Comparison of ENCODE assay signal across 25 cellular contexts in the genomic region with DNA sequence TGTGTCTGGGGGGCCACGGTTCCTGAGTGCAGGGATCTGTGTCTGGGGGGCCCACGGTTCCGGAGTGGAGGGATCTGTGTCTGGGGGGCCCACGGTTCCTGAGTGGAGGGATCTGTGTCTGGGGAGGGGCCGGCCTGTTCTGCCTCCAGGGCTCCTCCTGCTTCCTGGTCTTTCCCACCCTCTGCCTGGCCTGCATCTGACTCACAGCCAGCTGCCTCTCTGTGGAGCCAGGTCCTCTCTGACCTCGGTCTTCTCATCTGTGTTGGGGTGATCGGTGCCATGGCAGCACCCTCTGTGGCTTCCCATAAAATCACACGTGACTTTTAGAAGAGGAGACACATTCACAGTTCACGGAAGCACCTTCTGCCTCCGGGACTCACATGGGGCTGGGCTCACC. TPM values are rescaled to one million over a fixed set of nuclear protein-coding genes. Genes with fewer than 3 reads are reported as not detected.
DNase-seq lines count a peak whose midpoint lies in the region; ATAC-seq, FAIRE-seq and TF ChIP-seq lines count a peak whose summit lies in the region.
"Had no signal": no experiment of that assay in that cellular context is flagged by ENCODE, and none has a peak within 500 bp of the region (broad histone marks: within the 10 kb centered on the region; RNA-seq: fewer than 3 reads in every experiment).

No MANE protein-coding gene starts in this region.

- no peaks in the 10 kb centered on the region for H3K9me3 ChIP-seq in HepG2 (ENCODE audit: low read length)
- H3K9me3 ChIP-seq: A549 had no signal

- WGBS in HepG2 (ENCODE audit: low lambda C conversion rate) = 79% methylated on average over 10 of the region's 10 CpGs

- H2AFZ ChIP-seq in HepG2 (ENCODE audit: low read length) = no peak overlapping the region

- H3K36me3 Mint-ChIP-seq in activated naive CD4-positive, alpha-beta T cell treated with anti-CD3 and anti-CD28 coated beads, Interleukin-2, amount 50 U/mL, for 72 hours = no peaks in the 10 kb centered on the region
- no peaks in the 10 kb centered on the region for H3K36me3 Mint-ChIP-seq in type B pancreatic cell
- H3K36me3 Mint-ChIP-seq: activated CD4-positive, alpha-beta memory T cell treated with anti-CD3 and anti-CD28 coated beads for 36 hours had no signal

- intact Hi-C loops in HepG2 (cut with micrococcal nuclease; ENCODE audit: unreplicated experiment) (no loop called here), dorsolateral prefrontal cortex (cut with DNase I) (no loop called here)

- H3K4me1 Mint-ChIP-seq in type B pancreatic cell (ENCODE audit: unreplicated experiment) = no peaks in the 10 kb centered on the region

- BruUV-seq in HepG2 (replicated peaks; lab: Mats Ljungman, UMichigan) = no TSS peak

- H3K4me3 Mint-ChIP-seq in type B pancreatic cell = no peak overlapping the region
- H3K4me3 Mint-ChIP-seq: activated CD4-positive, alpha-beta memory T cell treated with anti-CD3 and anti-CD28 coated beads for 36 hours had no signal

- no peaks in the 10 kb centered on the region for H3K79me2 ChIP-seq in HepG2 (ENCODE audit: insufficient read depth, low read length)

- H3K27ac ChIP-seq in HepG2 (ENCODE audit: extremely low read length, insufficient read depth, low read length) (peak overlapping the region; percentile 92), dorsolateral prefrontal cortex (no peak overlapping the region)
- H3K27ac ChIP-seq: A549, SK-N-MC had no signal

- H3K27ac Mint-ChIP-seq in activated naive CD4-positive, alpha-beta T cell treated with anti-CD3 and anti-CD28 coated beads, Interleukin-2, amount 50 U/mL, for 72 hours = peak overlapping the region; percentile 27 to 92
- peak overlapping the region; percentile 64 for H3K27ac Mint-ChIP-seq in type B pancreatic cell
- H3K27ac Mint-ChIP-seq: activated CD4-positive, alpha-beta memory T cell treated with anti-CD3 and anti-CD28 coated beads for 36 hours had no signal

- peak overlapping the region; percentile 88 for H3K4me2 ChIP-seq in HepG2 (ENCODE audit: low read depth, low read length)
- H3K4me2 ChIP-seq: A549 had no signal

- peaks cover 62% of the 10 kb centered on the region for H3K4me1 ChIP-seq in HepG2 (ENCODE audit: insufficient read depth, low read length)

- no peaks in the 10 kb centered on the region for H3K9me3 Mint-ChIP-seq in activated naive CD4-positive, alpha-beta T cell treated with anti-CD3 and anti-CD28 coated beads, Interleukin-2, amount 50 U/mL, for 72 hours
- H3K9me3 Mint-ChIP-seq in type B pancreatic cell = no peaks in the 10 kb centered on the region
- H3K9me3 Mint-ChIP-seq: activated CD4-positive, alpha-beta memory T cell treated with anti-CD3 and anti-CD28 coated beads for 36 hours had no signal

- no peak for TF ChIP-seq POLR2A in HepG2 (IDR thresholded peaks at IDR 0.05; ENCODE audit: insufficient read depth in 1 of 2, low read depth in 2 of 2, low read length in 2 of 2)

- in situ Hi-C loops in HepG2 (cut with HindIII; ENCODE audit: extremely low pct_ligation_motif_present, low pct_unique_long_range_greater_than_20kb) = loop anchor here (10.0 kb wide), 1 partner anchor 49 kb away; a partner anchor contains a TSS

- no peak for TF ChIP-seq CTCF in HepG2 (CRISPR knock-in tag; IDR thresholded peaks at IDR 0.05)
- TF ChIP-seq CTCF in type B pancreatic cell (conservative IDR thresholded peaks at IDR 0.05) = no peak
- no peak for TF ChIP-seq CTCF in dorsolateral prefrontal cortex (IDR thresholded peaks at IDR 0.05 in 54 of 56, conservative IDR thresholded peaks at IDR 0.05 in 2 of 56; ENCODE audit: low read depth in 1 of 56, partially characterized antibody in 56 of 56)

- no peak for DNase-seq in activated naive CD4-positive, alpha-beta T cell treated with anti-CD3 and anti-CD28 coated beads, Interleukin-2, amount 50 U/mL, for 72 hours (ENCODE audit: low spot score in 2 of 2)
- DNase-seq in activated naive CD4-positive, alpha-beta T cell (lab: John Stamatoyannopoulos, UW) = no peak
- DNase-seq in amniotic epithelial cell (ENCODE audit: low read depth) (peak; percentile 56), HepG2 (ENCODE audit: low spot score) (no peak), type B pancreatic cell (ENCODE audit: extremely low spot score, unreplicated experiment) (no peak), dorsolateral prefrontal cortex (no peak), T-helper 1 cell (no peak)
- DNase-seq in activated effector memory CD4-positive, alpha-beta T cell treated with anti-CD3 and anti-CD28 coated beads, Interleukin-2, amount 50 U/mL, for 16 hours = no peak
- DNase-seq: activated CD4-positive, alpha-beta memory T cell treated with anti-CD3 and anti-CD28 coated beads for 36 hours; amygdala; head of caudate nucleus; islet precursor cell; KG1; NCI-H1092 treated with DMSO at 0.1 percent for 48 hours; NCI-H748 treated with DMSO at 0.1 percent for 48 hours; nucleus accumbens; PC-3; stimulated activated CD4-positive, alpha-beta T cell treated with anti-CD3 and anti-CD28 coated beads, Interleukin-4, amount 100 ng/mL, for 24 hours; stimulated activated CD8-positive, alpha-beta memory T cell treated with anti-CD3 and anti-CD28 coated beads, Interleukin-4, amount 100 ng/mL, for 48 hours; trophoblast cell had no signal

- POLR2A ChIA-PET in HepG2 (lab: Yijun Ruan, JAX) = interaction anchor here (1.5 to 8.4 kb wide), 3 partner anchors 12 to 67 kb away, joined by 3 to 370 read pairs (median 14); a partner anchor contains a TSS

- no peaks in the 10 kb centered on the region for H4K20me1 ChIP-seq in HepG2 (ENCODE audit: insufficient read depth, low read length)

- ATAC-seq in activated naive CD4-positive, alpha-beta T cell treated with anti-CD3 and anti-CD28 coated beads, Interleukin-2, amount 50 U/mL, for 72 hours = peak in 1 of 2 donors; percentile 71
- ATAC-seq in HepG2 = no peak
- ATAC-seq: A549, PC-3 had no signal

- CTCF ChIA-PET in HepG2 (lab: Yijun Ruan, JAX; ENCODE audit: low intra/inter-chr PET ratio, low total read pairs) = no interaction called here

- no peaks in the 10 kb centered on the region for H3K27me3 Mint-ChIP-seq in type B pancreatic cell
- H3K27me3 Mint-ChIP-seq: activated CD4-positive, alpha-beta memory T cell treated with anti-CD3 and anti-CD28 coated beads for 36 hours had no signal

- TF ChIP-seq EP300 in HepG2 (IDR thresholded peaks at IDR 0.05; ENCODE audit: low read depth in 2 of 2, low read length in 2 of 2) (no peak), HepG2 (CRISPR knock-in tag; IDR thresholded peaks at IDR 0.05; ENCODE audit: borderline replicate concordance) (no peak)

- H3K36me3 ChIP-seq in HepG2 (replicated peaks in 1 of 2; ENCODE audit: control insufficient read depth in 1 of 2, insufficient read depth in 2 of 2, low read length in 2 of 2) = 0 out of 5 replicates have a peak, but pooled peaks cover 5% of the 10 kb centered on the region in 2 experiments

- no peak for TF ChIP-seq RAD21 in HepG2 (CRISPR knock-in tag; IDR thresholded peaks at IDR 0.05)

- H3K9ac ChIP-seq in HepG2 (ENCODE audit: insufficient read depth, low read depth, low read length) = peak overlapping the region; percentile 73

- H3K27me3 ChIP-seq in HepG2 (ENCODE audit: control insufficient read depth in 1 of 2, insufficient read depth in 2 of 2, low read length in 2 of 2) (no peaks in the 10 kb centered on the region), dorsolateral prefrontal cortex (no peaks in the 10 kb centered on the region)

- H3K4me3 ChIP-seq in HepG2 (replicated peaks in 1 of 3; ENCODE audit: insufficient read depth in 1 of 3, low read depth in 2 of 3, low read length in 3 of 3) = peak overlapping the region in 1 of 3 experiments; percentile 56; a peak in 2 of 6 replicates
- H3K4me3 ChIP-seq in dorsolateral prefrontal cortex = no peak overlapping the region
- H3K4me3 ChIP-seq: A549, SK-N-MC had no signal

- peak; percentile 30 for FAIRE-seq in HepG2 (lab: Jason Lieb, UNC)
- FAIRE-seq: A549, G401.6, GM12891, TTC549 had no signal

TF ChIP-seq in HepG2, 621 proteins besides CTCF, POLR2A, EP300 and RAD21 (continues in another document):
- TF ChIP-seq ZBTB20 (CRISPR knock-in tag; IDR thresholded peaks at IDR 0.05; ENCODE audit: borderline replicate concordance, low read depth) (0 out of 2 replicates have a peak, but pooled peaks have one; percentile 10), ZMYM3 (CRISPR knock-in tag; IDR thresholded peaks at IDR 0.05) (peak; percentile 67; the same call in 1 of the 2 replicates)
- TF ChIP-seq, protein P1, sequence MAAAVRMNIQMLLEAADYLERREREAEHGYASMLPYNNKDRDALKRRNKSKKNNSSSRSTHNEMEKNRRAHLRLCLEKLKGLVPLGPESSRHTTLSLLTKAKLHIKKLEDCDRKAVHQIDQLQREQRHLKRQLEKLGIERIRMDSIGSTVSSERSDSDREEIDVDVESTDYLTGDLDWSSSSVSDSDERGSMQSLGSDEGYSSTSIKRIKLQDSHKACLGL (CRISPR knock-in tag; IDR thresholded peaks at IDR 0.05) = no peak

RNA-seq across cellular contexts. Expression of a gene that starts 50.3 kb away (rescaled TPM):
- 10 to 100 TPM; 15.5 to 25.1 TPM for total RNA-seq in activated naive CD4-positive, alpha-beta T cell treated with anti-CD3 and anti-CD28 coated beads, Interleukin-2, amount 50 U/mL, for 72 hours
- 3.4 and 3.8 TPM in 2 replicates for total RNA-seq in HepG2 (2016; rRNA removed; fragmentation: Illumina TruSeq; extraction: Trizol)
- total RNA-seq in HepG2 (2016; cell fraction: cytosol; rRNA removed; fragmentation: Illumina TruSeq; extraction: Trizol; ENCODE audit: low read depth) = 0.81 and 2.1 TPM in 2 replicates
- 3.4 and 3.9 TPM in 2 replicates for total RNA-seq in HepG2 (2016; cell fraction: insoluble cytoplasmic fraction; rRNA removed; fragmentation: Illumina TruSeq; extraction: Trizol)
- total RNA-seq in HepG2 (2016; cell fraction: membrane; rRNA removed; fragmentation: Illumina TruSeq; extraction: Trizol) = 3.4 and 4.3 TPM in 2 replicates
- 3.4 and 6.6 TPM in 2 replicates for total RNA-seq in HepG2 (2016; cell fraction: nucleus; rRNA removed; fragmentation: Illumina TruSeq; extraction: Trizol)
- polyA plus RNA-seq in HepG2 (2011; rRNA removed) = 1.3 and 1.7 TPM in 2 replicates
- 0.79 and 1.3 TPM in 2 replicates for polyA plus RNA-seq in HepG2 (2011; cell fraction: cytosol; rRNA removed)
- polyA plus RNA-seq in HepG2 (2011; cell fraction: nucleus; rRNA removed) = 7.1 and 7.6 TPM in 2 replicates
- polyA plus RNA-seq in HepG2 (2012) = 7.2 and 7.6 TPM in 2 replicates
- polyA plus RNA-seq in HepG2 (2016; cell fraction: cytosol; fragmentation: Illumina TruSeq; extraction: Trizol; ENCODE audit: low read depth) = 1.2 TPM in 2 replicates
- polyA plus RNA-seq in HepG2 (2016; cell fraction: insoluble cytoplasmic fraction; fragmentation: Illumina TruSeq; extraction: Trizol; ENCODE audit: low read depth) = 3.7 and 8.7 TPM in 2 replicates
- polyA plus RNA-seq in HepG2 (2016; cell fraction: membrane; fragmentation: Illumina TruSeq; extraction: Trizol; ENCODE audit: low read depth) = 2.7 and 4.8 TPM in 2 replicates
- polyA plus RNA-seq in HepG2 (2016; cell fraction: nucleus; fragmentation: Illumina TruSeq; extraction: Trizol; ENCODE audit: insufficient read depth, low read depth) = 14.0 and 14.3 TPM in 2 replicates
- polyA minus RNA-seq in HepG2 (2011; rRNA and poly(A)+ RNA removed; ENCODE audit: low replicate concordance) = 0.98 and 4.2 TPM in 2 replicates
- 2.7 and 6.6 TPM in 2 replicates for polyA minus RNA-seq in HepG2 (2011; cell fraction: cytosol; rRNA and poly(A)+ RNA removed)
- polyA minus RNA-seq in HepG2 (2011; cell fraction: nucleus; rRNA and poly(A)+ RNA removed) = 5.0 and 7.5 TPM in 2 replicates
- 24.0 and 26.7 TPM in 2 replicates for total RNA-seq in type B pancreatic cell (ENCODE audit: low replicate concordance)
- total RNA-seq in dorsolateral prefrontal cortex = 10 to 100 TPM in 21 of 120 experiments, 1 to 10 TPM in 99; 4.0 to 14.7 (median 7.2) TPM
